In the genomic region with DNA sequence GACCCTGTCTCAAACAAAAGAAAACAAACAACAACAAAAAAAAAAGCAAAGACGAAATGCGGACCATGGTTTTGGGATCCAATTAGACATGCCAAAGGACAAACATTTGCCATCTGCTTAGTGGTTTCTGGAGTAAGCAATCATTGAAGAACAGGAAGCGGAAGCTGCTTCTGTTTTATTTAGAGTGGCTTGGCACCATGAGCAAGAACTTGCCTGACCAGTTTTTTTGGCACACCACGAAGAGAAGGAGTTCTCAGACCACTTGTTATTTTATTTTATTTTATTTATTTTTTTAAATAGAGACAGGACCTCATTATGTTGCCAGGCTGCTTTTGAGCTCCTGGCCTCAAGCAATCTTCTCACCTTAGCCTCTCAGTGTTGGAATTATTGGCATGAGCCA, we compare ENCODE assay signal across 16 cellular contexts. TPM values are rescaled to one million over a fixed set of nuclear protein-coding genes. Genes with fewer than 3 reads are reported as not detected.
DNase-seq lines count a peak whose midpoint lies in the region; ATAC-seq and TF ChIP-seq lines count a peak whose summit lies in the region.
"Had no signal": no experiment of that assay in that cellular context is flagged by ENCODE, and none has a peak within 500 bp of the region (broad histone marks: within the 10 kb centered on the region; RNA-seq: fewer than 3 reads in every experiment).

No MANE protein-coding gene starts in this region.

- ATAC-seq in left lung = peak; percentile 65
- ATAC-seq in GM21515 (IDR thresholded peaks at IDR 0.05; ENCODE audit: unreplicated experiment) = no peak
- ATAC-seq in GM21526 (IDR thresholded peaks at IDR 0.05; ENCODE audit: low FRiP score, unreplicated experiment) = no peak
- ATAC-seq: Panc1 had no signal

- H3K9me3 ChIP-seq in PC-9 (ENCODE audit: insufficient read depth, low read depth) (no peaks in the 10 kb centered on the region), left lung (no peaks in the 10 kb centered on the region), right atrium auricular region (no peaks in the 10 kb centered on the region)

- CTCF ChIA-PET in Calu3 (lab: Charles Lee) (interaction anchor here (0.7 to 1.4 kb wide), 3 partner anchors 16 to 99 kb away, joined by 3 to 4 read pairs (median 4); no protein-coding TSS in a partner anchor), PC-9 (lab: Charles Lee) (interaction anchor here (0.7 kb wide), 1 partner anchor 76 kb away, joined by 3 read pairs; no protein-coding TSS in a partner anchor)

- peaks cover 40% of the 10 kb centered on the region for H3K4me1 Mint-ChIP-seq in Calu3 (ENCODE audit: low read depth, unreplicated experiment)

- peak overlapping the region; percentile 75 for H3K27ac Mint-ChIP-seq in Calu3 (ENCODE audit: unreplicated experiment)

- intact Hi-C loops in Calu3 (cut with micrococcal nuclease; ENCODE audit: unreplicated experiment) = loop anchor here (2.0 kb wide), 1 partner anchor 50 kb away; the partner anchor contains the start of genes ANKRA2 and UTP15
- intact Hi-C loops in PC-9 (cut with micrococcal nuclease; ENCODE audit: unreplicated experiment) = no loop called here
- intact Hi-C loops in left lung (cut with DNase I) = no loop called here
- intact Hi-C loops in dorsolateral prefrontal cortex (cut with DNase I) = loop anchor here (2.0 to 10.0 kb wide), 2 partner anchors 62 to 280 kb away; no protein-coding TSS in a partner anchor

- peak; percentile 73 for DNase-seq in Calu3
- peak; percentile 38 for DNase-seq in MV-4-11 (lab: John Stamatoyannopoulos, UW)
- DNase-seq in PC-9 = peak; percentile 19 to 72
- no peak for DNase-seq in left lung
- DNase-seq in dorsolateral prefrontal cortex = no peak
- no peak for DNase-seq in right atrium auricular region (ENCODE audit: low spot score)
- DNase-seq: activated CD8-positive, alpha-beta memory T cell treated with anti-CD3 and anti-CD28 coated beads, Interleukin-2, amount 50 U/mL, for 48 hours; activated naive CD4-positive, alpha-beta T cell treated with anti-CD3 and anti-CD28 coated beads, Interleukin-2, amount 50 U/mL, for 16 hours; head of caudate nucleus; kidney; NCI-H1930; stimulated activated CD8-positive, alpha-beta memory T cell treated with anti-CD3 and anti-CD28 coated beads, Interleukin-4, amount 100 ng/mL, for 48 hours had no signal

- H3K27ac ChIP-seq in PC-9 = peak overlapping the region; percentile 31; the same call in 1 of the 2 replicates
- H3K27ac ChIP-seq in left lung = peak overlapping the region; percentile 36 to 67
- H3K27ac ChIP-seq in dorsolateral prefrontal cortex = no peak overlapping the region
- H3K27ac ChIP-seq in right atrium auricular region = no peak overlapping the region
- H3K27ac ChIP-seq: cardiac muscle cell had no signal

- peaks cover 16% of the 10 kb centered on the region; the same call in 1 of the 2 replicates for H3F3A ChIP-seq in PC-9 (ENCODE audit: insufficient read depth, low read depth)

- no peaks in the 10 kb centered on the region for H4K20me1 ChIP-seq in PC-9 (ENCODE audit: insufficient read depth)

- H3K4me1 ChIP-seq in PC-9 (replicated peaks; ENCODE audit: insufficient read depth) (peaks cover 21% of the 10 kb centered on the region), left lung (peaks cover 0 to 3% of the 10 kb centered on the region in 2 donors), right atrium auricular region (no peaks in the 10 kb centered on the region)

- H3K27me3 ChIP-seq in PC-9 (ENCODE audit: insufficient read depth, low read depth) = no peaks in the 10 kb centered on the region
- H3K27me3 ChIP-seq in left lung = no peaks in the 10 kb centered on the region
- H3K27me3 ChIP-seq in dorsolateral prefrontal cortex = no peaks in the 10 kb centered on the region
- no peaks in the 10 kb centered on the region for H3K27me3 ChIP-seq in right atrium auricular region
- H3K27me3 ChIP-seq: cardiac muscle cell had no signal

- POLR2A ChIA-PET in PC-9 (lab: Charles Lee; ENCODE audit: unreplicated experiment) = interaction anchor here (0.6 kb wide), 2 partner anchors 50 to 633 kb away, joined by 4 to 5 read pairs; no protein-coding TSS in a partner anchor

- H2AFZ ChIP-seq in PC-9 = 0 out of 2 replicates have a peak overlapping the region, but pooled peaks have one; percentile 57

- H3K36me3 ChIP-seq in PC-9 (ENCODE audit: low read depth) (no peaks in the 10 kb centered on the region), left lung (no peaks in the 10 kb centered on the region), right atrium auricular region (no peaks in the 10 kb centered on the region)
- H3K36me3 ChIP-seq: cardiac muscle cell had no signal

- H3K79me2 ChIP-seq in PC-9 (ENCODE audit: low read depth) = no peaks in the 10 kb centered on the region

- TF ChIP-seq CTCF in Calu3 (IDR thresholded peaks at IDR 0.05; ENCODE audit: unreplicated experiment) = no peak
- no peak for TF ChIP-seq CTCF in PC-9 (conservative IDR thresholded peaks at IDR 0.05)
- TF ChIP-seq CTCF in left lung (IDR thresholded peaks at IDR 0.05) = no peak
- no peak for TF ChIP-seq CTCF in dorsolateral prefrontal cortex (IDR thresholded peaks at IDR 0.05 in 54 of 56, conservative IDR thresholded peaks at IDR 0.05 in 2 of 56; ENCODE audit: low read depth in 1 of 56, partially characterized antibody in 56 of 56)
- no peak for TF ChIP-seq CTCF in right atrium auricular region (IDR thresholded peaks at IDR 0.05)

- H3K4me3 Mint-ChIP-seq in Calu3 (ENCODE audit: low read depth, unreplicated experiment) = no peak overlapping the region

- H3K9me3 Mint-ChIP-seq in Calu3 (ENCODE audit: low read depth, unreplicated experiment) = no peaks in the 10 kb centered on the region

- H3K4me2 ChIP-seq in PC-9 = peak overlapping the region; percentile 48

- BruUV-seq in Calu3 (replicated peaks; lab: Mats Ljungman, UMichigan) (no TSS peak), PC-9 (replicated peaks; lab: Mats Ljungman, UMichigan) (no TSS peak)

- no peaks in the 10 kb centered on the region for H3K9me2 ChIP-seq in PC-9 (ENCODE audit: insufficient read depth)

- peaks cover 25% of the 10 kb centered on the region for H3K36me3 Mint-ChIP-seq in Calu3 (ENCODE audit: insufficient read depth, unreplicated experiment)

- H3K27me3 Mint-ChIP-seq in Calu3 (ENCODE audit: unreplicated experiment) = no peaks in the 10 kb centered on the region

- H3K4me3 ChIP-seq in PC-9 = no peak overlapping the region
- no peak overlapping the region for H3K4me3 ChIP-seq in left lung
- no peak overlapping the region for H3K4me3 ChIP-seq in dorsolateral prefrontal cortex
- H3K4me3 ChIP-seq in right atrium auricular region = no peak overlapping the region
- H3K4me3 ChIP-seq: cardiac muscle cell had no signal

RNA-seq across cellular contexts. Expression of gene BTF3, which starts 17.0 kb away (rescaled TPM):
- total RNA-seq in Calu3 (2022) = 794 and 872 TPM in 2 replicates
- total RNA-seq in PC-9 (2021) = 635 and 694 TPM in 2 replicates
- total RNA-seq in left lung = 100 to 1,000 TPM; 353 to 421 TPM
- total RNA-seq in dorsolateral prefrontal cortex = 100 to 1,000 TPM; 164 to 273 (median 215) TPM
- total RNA-seq in right atrium auricular region = 100 to 1,000 TPM; 409 to 434 TPM

RNA-seq across cellular contexts. Expression of gene ANKRA2, which starts 50.2 kb away (rescaled TPM):
- total RNA-seq in Calu3 (2022) = 24.4 and 26.5 TPM in 2 replicates
- 12.9 and 15.5 TPM in 2 replicates for total RNA-seq in PC-9 (2021)
- total RNA-seq in left lung = 10 to 100 TPM; 11.9 to 13.8 TPM
- total RNA-seq in dorsolateral prefrontal cortex = 10 to 100 TPM; 11.5 to 36.8 (median 22.4) TPM
- 10 to 100 TPM; 11.3 to 16.4 TPM for total RNA-seq in right atrium auricular region

RNA-seq across cellular contexts. Expression of gene UTP15, which starts 50.3 kb away (rescaled TPM):
- total RNA-seq in Calu3 (2022) (44.4 and 47.5 TPM in 2 replicates), PC-9 (2021) (15.1 and 19.4 TPM in 2 replicates), left lung (10 to 100 TPM; 10.9 to 15.8 TPM), dorsolateral prefrontal cortex (10 to 100 TPM; 11.8 to 28.0 (median 18.2) TPM), right atrium auricular region (1 to 10 TPM; 6.6 to 8.7 TPM)

Comparison
In these comparisons a context has a peak if more than half of its experiments do, and no peak if none do; other contexts are left out.
1. DNase-seq: peak in Calu3 (single experiment), MV-4-11 (single experiment) and PC-9 (2 of 2); none in left lung (0 of 2), dorsolateral prefrontal cortex (0 of 10) and right atrium auricular region (single experiment).
2. H3K27ac ChIP-seq: peak in PC-9 (single experiment) and left lung (2 of 2); none in dorsolateral prefrontal cortex (0 of 59) and right atrium auricular region (0 of 2).
3. intact Hi-C loops: an anchor here in Calu3 (2.0 kb wide) and dorsolateral prefrontal cortex (2.0 to 10.0 kb wide); none called in PC-9 and left lung.